In genomic region chr9:92483896-92484545, GRCh38 we compare ENCODE assay signal across 18 cellular contexts. TPM values are rescaled to one million over a fixed set of nuclear protein-coding genes. Genes with fewer than 3 reads are reported as not detected.
DNase-seq lines count a peak whose midpoint lies in the region; ATAC-seq, FAIRE-seq and TF ChIP-seq lines count a peak whose summit lies in the region.
"Had no signal": no experiment of that assay in that cellular context is flagged by ENCODE, and none has a peak within 500 bp of the region (broad histone marks: within the 10 kb centered on the region; RNA-seq: fewer than 3 reads in every experiment).

No MANE protein-coding gene starts in this region.

- peaks cover 4% of the 10 kb centered on the region for H3K9me3 Mint-ChIP-seq in chondrocyte (ENCODE audit: low read depth)
- H3K9me3 Mint-ChIP-seq: activated naive CD8-positive, alpha-beta T cell treated with anti-CD3 and anti-CD28 coated beads, Interleukin-2, amount 10 ng/mL, durations not matched to agents 7 days and 5 days; activated T-cell treated with anti-CD3 and anti-CD28 coated beads, Interleukin-2, amount 50 U/mL, for 4 hours had no signal

- H3K27me3 ChIP-seq in keratinocyte (ENCODE audit: control insufficient read depth, extremely low read depth, insufficient read depth, low read length) = no peaks in the 10 kb centered on the region
- H3K27me3 ChIP-seq in thoracic aorta (replicated peaks; ENCODE audit: insufficient read depth) = no peaks in the 10 kb centered on the region
- H3K27me3 ChIP-seq in MG63 = no peaks in the 10 kb centered on the region
- H3K27me3 ChIP-seq: BLaER1 had no signal

- no peak overlapping the region for H3K9ac ChIP-seq in keratinocyte (ENCODE audit: control insufficient read depth, extremely low read depth, insufficient read depth, low read length)
- H3K9ac ChIP-seq: BLaER1 had no signal

- no peak overlapping the region for H3K4me2 ChIP-seq in keratinocyte (ENCODE audit: control insufficient read depth, extremely low read depth, insufficient read depth, low read depth, low read length)
- H3K4me2 ChIP-seq: BLaER1 had no signal

- no peak overlapping the region for H2AFZ ChIP-seq in keratinocyte (ENCODE audit: control insufficient read depth, low read length)

- H4K20me1 ChIP-seq in keratinocyte (ENCODE audit: control insufficient read depth, extremely low read depth, insufficient read depth, low read length) = no peaks in the 10 kb centered on the region
- H4K20me1 ChIP-seq: BLaER1 had no signal

- H3K4me3 Mint-ChIP-seq in chondrocyte (ENCODE audit: unreplicated experiment) = no peak overlapping the region
- H3K4me3 Mint-ChIP-seq: activated naive CD8-positive, alpha-beta T cell treated with anti-CD3 and anti-CD28 coated beads, Interleukin-2, amount 10 ng/mL, durations not matched to agents 7 days and 5 days; activated T-cell treated with anti-CD3 and anti-CD28 coated beads, Interleukin-2, amount 50 U/mL, for 4 hours had no signal

- H3K36me3 Mint-ChIP-seq in chondrocyte (ENCODE audit: low read depth) = no peaks in the 10 kb centered on the region

- TF ChIP-seq CTCF in chondrocyte (IDR thresholded peaks at IDR 0.05) (no peak), keratinocyte (optimal IDR thresholded peaks at IDR 0.05 in 1 of 3, IDR thresholded peaks at IDR 0.05 in 1 of 3, conservative IDR thresholded peaks at IDR 0.05 in 1 of 3; ENCODE audit: extremely low read depth in 1 of 3, insufficient read depth in 2 of 3, low read length in 3 of 3) (no peak), thoracic aorta (IDR thresholded peaks at IDR 0.05) (no peak)

- peaks cover 81% of the 10 kb centered on the region for H3K4me1 Mint-ChIP-seq in chondrocyte (ENCODE audit: low read depth)

- H3K27ac ChIP-seq in keratinocyte (ENCODE audit: control insufficient read depth, insufficient read depth, low read length) = no peak overlapping the region
- H3K27ac ChIP-seq in thoracic aorta = peak overlapping the region; percentile 89 to 96
- H3K27ac ChIP-seq: BLaER1, HL-60 had no signal

- ATAC-seq in thoracic aorta (ENCODE audit: insufficient number of reproducible peaks, low FRiP score, low read depth) = no peak
- ATAC-seq in GM21526 (IDR thresholded peaks at IDR 0.05; ENCODE audit: low FRiP score, unreplicated experiment) = no peak
- no peak for ATAC-seq in HG03025 (IDR thresholded peaks at IDR 0.05; ENCODE audit: low FRiP score, unreplicated experiment)
- ATAC-seq: activated T-cell treated with anti-CD3 and anti-CD28 coated beads, Interleukin-2, amount 50 U/mL, for 4 hours; left lobe of liver had no signal

- dilution Hi-C loops in keratinocyte (cut with MboI; ENCODE audit: extremely low pct_ligation_motif_present, low sequenced_read_pairs) = no loop called here

- H3K79me2 ChIP-seq in keratinocyte (ENCODE audit: control insufficient read depth, insufficient read depth, low read length) = no peaks in the 10 kb centered on the region

- H3K27ac Mint-ChIP-seq in chondrocyte (ENCODE audit: unreplicated experiment) = peak overlapping the region; percentile 86
- H3K27ac Mint-ChIP-seq: activated naive CD8-positive, alpha-beta T cell treated with anti-CD3 and anti-CD28 coated beads, Interleukin-2, amount 10 ng/mL, durations not matched to agents 7 days and 5 days had no signal

- DNase-seq in LHCN-M2 (ENCODE audit: low read depth) = peak; percentile 28
- DNase-seq in chondrocyte (ENCODE audit: low spot score) = no peak
- no peak for DNase-seq in keratinocyte (ENCODE audit: low read depth, low spot score)
- DNase-seq in thoracic aorta (ENCODE audit: low spot score) = no peak
- no peak for DNase-seq in MG63
- DNase-seq in SIG-M5 treated with dmso at 0.1 percent for 504 hours (lab: John Stamatoyannopoulos, UW; ENCODE audit: unreplicated experiment) = no peak
- DNase-seq: activated CD4-positive, alpha-beta T cell treated with anti-CD3 and anti-CD28 coated beads, Interleukin-2, amount 50 U/mL, for 1 hour; activated naive CD8-positive, alpha-beta T cell treated with anti-CD3 and anti-CD28 coated beads, Interleukin-2, amount 10 ng/mL, durations not matched to agents 7 days and 5 days; activated T-cell treated with anti-CD3 and anti-CD28 coated beads, Interleukin-2, amount 50 U/mL, for 4 hours; KG1; NCI-H1436; substantia nigra had no signal

- no peaks in the 10 kb centered on the region for H3K27me3 Mint-ChIP-seq in chondrocyte (ENCODE audit: low read depth)
- H3K27me3 Mint-ChIP-seq: activated naive CD8-positive, alpha-beta T cell treated with anti-CD3 and anti-CD28 coated beads, Interleukin-2, amount 10 ng/mL, durations not matched to agents 7 days and 5 days had no signal

- H3K9me3 ChIP-seq in keratinocyte (ENCODE audit: control insufficient read depth, low read depth, low read length) (no peaks in the 10 kb centered on the region), thoracic aorta (no peaks in the 10 kb centered on the region), MG63 (no peaks in the 10 kb centered on the region)
- H3K9me3 ChIP-seq: BLaER1 had no signal

- peak; percentile 17 for FAIRE-seq in keratinocyte (lab: Jason Lieb, UNC)
- FAIRE-seq: colon had no signal

- H3K36me3 ChIP-seq in keratinocyte (ENCODE audit: control insufficient read depth in 2 of 2, extremely low read depth in 1 of 2, insufficient read depth in 2 of 2, low read length in 2 of 2) (no peaks in the 10 kb centered on the region), thoracic aorta (no peaks in the 10 kb centered on the region), MG63 (no peaks in the 10 kb centered on the region)
- H3K36me3 ChIP-seq: BLaER1 had no signal

- H3K4me3 ChIP-seq in keratinocyte (ENCODE audit: control insufficient read depth in 2 of 3, extremely low read depth in 1 of 3, insufficient read depth in 2 of 3, low read depth in 1 of 3, low read length in 3 of 3) (no peak overlapping the region), thoracic aorta (no peak overlapping the region), MG63 (no peak overlapping the region)
- H3K4me3 ChIP-seq: BLaER1 had no signal

- H3K4me1 ChIP-seq in keratinocyte (ENCODE audit: control insufficient read depth, extremely low read depth, insufficient read depth, low read length) = peaks cover 37% of the 10 kb centered on the region
- peaks cover 44 to 79% of the 10 kb centered on the region in 2 donors for H3K4me1 ChIP-seq in thoracic aorta (ENCODE audit: control insufficient read depth in 1 of 2, low read depth in 2 of 2)
- H3K4me1 ChIP-seq: BLaER1 had no signal

- H3K9me1 ChIP-seq in keratinocyte (ENCODE audit: control insufficient read depth, extremely low read depth, insufficient read depth, low read length) = no peaks in the 10 kb centered on the region

RNA-seq across cellular contexts. Expression of gene ASPN, which starts 1.7 kb away (rescaled TPM):
- total RNA-seq in LHCN-M2 (2014; rRNA removed) = not detected in 2 replicates
- not detected for polyA plus RNA-seq in LHCN-M2 (2012)
- 335 to 385 TPM (median 376 TPM) in 3 replicates for total RNA-seq in chondrocyte
- 0.36 to 1.1 TPM (median 0.63 TPM) in 3 replicates for polyA plus RNA-seq in keratinocyte
- polyA plus RNA-seq in keratinocyte (2011; ENCODE audit: low read depth) = 3.0 TPM
- polyA plus RNA-seq in keratinocyte (2011; cell fraction: cytosol; rRNA removed) = 0.61 and 0.66 TPM in 2 replicates
- 1.7 and 2.2 TPM in 2 replicates for polyA plus RNA-seq in keratinocyte (2011; cell fraction: nucleus; rRNA removed)
- 0.25 and 1.2 TPM in 2 replicates for polyA plus RNA-seq in keratinocyte (2012; ENCODE audit: low replicate concordance)
- polyA minus RNA-seq in keratinocyte = 0.67 to 0.86 TPM in 2 of 3 replicates, not detected in the other
- polyA minus RNA-seq in keratinocyte (2011; cell fraction: cytosol; rRNA and poly(A)+ RNA removed) = not detected
- 1.3 and 2.1 TPM in 2 replicates for polyA minus RNA-seq in keratinocyte (2011; cell fraction: nucleus; rRNA and poly(A)+ RNA removed)
- 100 to 1,000 TPM; 110 to 122 TPM for total RNA-seq in thoracic aorta
- not detected in 2 replicates for total RNA-seq in MG63 (2014; rRNA removed; shearing (Covaris generic); ENCODE audit: low replicate concordance)
- total RNA-seq: activated naive CD8-positive, alpha-beta T cell treated with anti-CD3 and anti-CD28 coated beads, Interleukin-2, amount 10 ng/mL, durations not matched to agents 7 days and 5 days; activated T-cell treated with anti-CD3 and anti-CD28 coated beads, Interleukin-2, amount 50 U/mL, for 4 hours had no signal

RNA-seq across cellular contexts. Expression of gene ECM2, which starts 51.8 kb away (rescaled TPM):
- total RNA-seq in LHCN-M2 (2014; rRNA removed) = 0.38 and 0.92 TPM in 2 replicates
- polyA plus RNA-seq in LHCN-M2 (2012) = 0.32 TPM
- total RNA-seq in chondrocyte = 31.7 to 39.6 TPM (median 34.2 TPM) in 3 replicates
- 0.36 to 0.99 TPM (median 0.75 TPM) in 3 replicates for polyA plus RNA-seq in keratinocyte
- polyA plus RNA-seq in keratinocyte (2011; ENCODE audit: low read depth) = 3.8 TPM
- 0.62 and 1.7 TPM in 2 replicates for polyA plus RNA-seq in keratinocyte (2011; cell fraction: cytosol; rRNA removed)
- 0.43 and 0.61 TPM in 2 replicates for polyA plus RNA-seq in keratinocyte (2011; cell fraction: nucleus; rRNA removed)
- polyA plus RNA-seq in keratinocyte (2012; ENCODE audit: low replicate concordance) = 0.41 and 1.5 TPM in 2 replicates
- polyA minus RNA-seq in keratinocyte = 0.63 to 0.64 TPM in 2 of 3 replicates, not detected in the other
- not detected for polyA minus RNA-seq in keratinocyte (2011; cell fraction: cytosol; rRNA and poly(A)+ RNA removed)
- 0.32 TPM in 1 of 2 replicates, not detected in the other for polyA minus RNA-seq in keratinocyte (2011; cell fraction: nucleus; rRNA and poly(A)+ RNA removed)
- 10 to 100 TPM; 63.6 to 78.7 TPM for total RNA-seq in thoracic aorta
- 0.95 TPM in 1 of 2 replicates, not detected in the other for total RNA-seq in MG63 (2014; rRNA removed; shearing (Covaris generic); ENCODE audit: low replicate concordance)
- total RNA-seq: activated naive CD8-positive, alpha-beta T cell treated with anti-CD3 and anti-CD28 coated beads, Interleukin-2, amount 10 ng/mL, durations not matched to agents 7 days and 5 days; activated T-cell treated with anti-CD3 and anti-CD28 coated beads, Interleukin-2, amount 50 U/mL, for 4 hours had no signal

RNA-seq across cellular contexts. Expression of gene OMD, which starts 59.8 kb away (rescaled TPM):
- total RNA-seq in LHCN-M2 (2014; rRNA removed) (0.06 TPM in 1 of 2 replicates, not detected in the other), chondrocyte (25.6 to 148 TPM (median 28.5 TPM) in 3 replicates), thoracic aorta (100 to 1,000 TPM; 200 TPM)
- 0.02 TPM for polyA plus RNA-seq in LHCN-M2 (2012)
- not detected in 3 replicates for polyA plus RNA-seq in keratinocyte
- polyA plus RNA-seq in keratinocyte (2011; ENCODE audit: low read depth) = not detected
- not detected in 2 replicates for polyA plus RNA-seq in keratinocyte (2011; cell fraction: cytosol; rRNA removed)
- not detected in 2 replicates for polyA plus RNA-seq in keratinocyte (2011; cell fraction: nucleus; rRNA removed)
- polyA plus RNA-seq in keratinocyte (2012; ENCODE audit: low replicate concordance) = 0.08 TPM in 1 of 2 replicates, not detected in the other
- polyA minus RNA-seq in keratinocyte = not detected in 3 replicates
- polyA minus RNA-seq in keratinocyte (2011; cell fraction: cytosol; rRNA and poly(A)+ RNA removed) = not detected
- not detected in 2 replicates for polyA minus RNA-seq in keratinocyte (2011; cell fraction: nucleus; rRNA and poly(A)+ RNA removed)
- not detected in 2 replicates for total RNA-seq in MG63 (2014; rRNA removed; shearing (Covaris generic); ENCODE audit: low replicate concordance)
- total RNA-seq: activated naive CD8-positive, alpha-beta T cell treated with anti-CD3 and anti-CD28 coated beads, Interleukin-2, amount 10 ng/mL, durations not matched to agents 7 days and 5 days; activated T-cell treated with anti-CD3 and anti-CD28 coated beads, Interleukin-2, amount 50 U/mL, for 4 hours had no signal

Comparison
In these comparisons a context has a peak if more than half of its experiments do, and no peak if none do; other contexts are left out.
1. RNA of gene ASPN, which starts 1.7 kb away (total RNA-seq): 335 to 385 TPM in chondrocyte and 110 to 122 TPM in thoracic aorta; not detected in LHCN-M2 and not detected in MG63; every median in the first group is over 100 times any median in the second.
2. RNA of gene ECM2, which starts 51.8 kb away (total RNA-seq): 63.6 to 78.7 TPM in thoracic aorta and 31.7 to 39.6 TPM in chondrocyte; 0.95 TPM in MG63 and 0.38 to 0.92 TPM in LHCN-M2; every median in the first group is over 10 times any median in the second.
3. RNA of gene OMD, which starts 59.8 kb away (total RNA-seq): 200 TPM in thoracic aorta and 25.6 to 148 TPM in chondrocyte; 0.06 TPM in LHCN-M2 and not detected in MG63; every median in the first group is over 10 times any median in the second.